8 cellular contexts compared by ENCODE assay signal in the genomic region with DNA sequence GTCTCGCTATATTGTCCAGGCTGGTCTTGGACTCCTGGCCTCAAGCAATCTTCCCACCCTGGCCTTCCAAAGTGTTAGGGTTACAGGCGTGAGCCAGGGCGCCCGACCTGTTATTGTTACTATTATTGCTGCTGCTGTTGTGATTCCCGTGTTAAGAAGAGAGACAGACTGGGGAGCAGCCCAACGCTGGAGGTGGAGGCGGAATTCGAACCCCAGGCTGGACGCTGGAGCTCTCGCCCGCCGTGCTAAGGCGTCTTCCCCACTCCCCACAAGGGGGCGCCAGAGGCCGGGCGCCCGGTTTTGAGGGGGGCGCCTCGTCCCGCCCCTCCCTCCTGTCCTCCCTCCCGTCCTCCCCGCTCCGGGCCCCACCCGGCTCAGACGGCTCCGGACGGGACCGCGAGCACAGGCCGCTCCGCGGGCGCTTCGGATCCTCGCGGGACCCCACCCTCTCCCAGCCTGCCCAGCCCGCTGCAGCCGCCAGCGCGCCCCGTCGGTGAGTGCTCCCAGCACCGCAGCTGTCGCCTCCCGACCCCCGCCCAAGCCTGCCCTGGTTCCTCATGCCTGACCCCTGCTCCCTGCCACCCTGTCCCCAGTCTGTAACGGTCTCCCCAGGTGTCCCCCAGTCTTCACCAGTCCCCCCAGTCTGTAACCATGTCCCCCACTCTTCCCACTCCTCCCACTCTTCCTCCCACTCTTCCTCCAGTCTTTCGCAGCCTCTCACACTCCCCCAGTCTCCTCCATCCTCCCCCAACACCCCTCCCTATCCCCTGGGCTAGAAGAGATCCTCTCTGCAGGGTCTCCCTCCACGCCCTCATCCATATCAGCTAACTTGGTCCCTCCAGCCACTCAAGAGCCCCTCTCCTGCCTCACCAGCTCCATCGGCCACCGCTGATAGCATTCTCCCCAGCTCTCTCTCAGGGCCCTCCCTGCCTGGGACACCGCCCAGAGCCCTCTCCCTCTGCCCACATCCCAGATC. TPM values are rescaled to one million over a fixed set of nuclear protein-coding genes. Genes with fewer than 3 reads are reported as not detected.
DNase-seq lines count a peak whose midpoint lies in the region; TF ChIP-seq lines count a peak whose summit lies in the region.

A gene with protein sequence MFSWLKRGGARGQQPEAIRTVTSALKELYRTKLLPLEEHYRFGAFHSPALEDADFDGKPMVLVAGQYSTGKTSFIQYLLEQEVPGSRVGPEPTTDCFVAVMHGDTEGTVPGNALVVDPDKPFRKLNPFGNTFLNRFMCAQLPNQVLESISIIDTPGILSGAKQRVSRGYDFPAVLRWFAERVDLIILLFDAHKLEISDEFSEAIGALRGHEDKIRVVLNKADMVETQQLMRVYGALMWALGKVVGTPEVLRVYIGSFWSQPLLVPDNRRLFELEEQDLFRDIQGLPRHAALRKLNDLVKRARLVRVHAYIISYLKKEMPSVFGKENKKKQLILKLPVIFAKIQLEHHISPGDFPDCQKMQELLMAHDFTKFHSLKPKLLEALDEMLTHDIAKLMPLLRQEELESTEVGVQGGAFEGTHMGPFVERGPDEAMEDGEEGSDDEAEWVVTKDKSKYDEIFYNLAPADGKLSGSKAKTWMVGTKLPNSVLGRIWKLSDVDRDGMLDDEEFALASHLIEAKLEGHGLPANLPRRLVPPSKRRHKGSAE (plus strand): TSS at position 377 of the 976 bp plus-strand sequence. CDS start 3,191 bp downstream, outside the sequence.

- peak; percentile 99 for TF ChIP-seq CTCF in NB4 (IDR thresholded peaks at IDR 0.05; ENCODE audit: low read depth, low read length)

- H3K36me3 ChIP-seq in subcutaneous abdominal adipose tissue (ENCODE audit: control insufficient read depth in 5 of 5, insufficient read depth in 5 of 5, low read length in 5 of 5) = peaks cover 0 to 20% (median 11%) of the 10 kb centered on the region in 5 donors

- H3K9ac ChIP-seq in subcutaneous abdominal adipose tissue (ENCODE audit: low read length in 5 of 5) = peak within 1 kb of the TSS; percentile 76 to 91 (median 83)

- TF ChIP-seq POLR2A in NB4 (IDR thresholded peaks at IDR 0.05; ENCODE audit: extremely low read depth, insufficient read length) = no peak

- peaks cover 11 to 51% (median 46%) of the 10 kb centered on the region in 5 donors for H3K4me1 ChIP-seq in subcutaneous abdominal adipose tissue (ENCODE audit: control insufficient read depth in 5 of 5, insufficient read depth in 5 of 5, low read length in 5 of 5)

- no peaks in the 10 kb centered on the region for H3K9me3 ChIP-seq in subcutaneous abdominal adipose tissue (ENCODE audit: control insufficient read depth in 5 of 5, low read length in 5 of 5)

- peak within 1 kb of the TSS; percentile 98 for H3K27ac ChIP-seq in subcutaneous abdominal adipose tissue (ENCODE audit: low read depth, low read length)

- H3K4me3 ChIP-seq in NB4 (ENCODE audit: low read depth, low read length) (no peak within 1 kb of the TSS), subcutaneous abdominal adipose tissue (ENCODE audit: low read depth in 1 of 5, low read length in 5 of 5) (peak within 1 kb of the TSS; percentile 89 to 98 (median 94))

- peak; percentile 77 for DNase-seq in Daoy (ENCODE audit: low read depth)
- DNase-seq in NB4 (ENCODE audit: low read depth) = peak; percentile 68
- peak; percentile 55 for DNase-seq in activated T-cell treated with anti-CD3 and anti-CD28 coated beads, Interleukin-2, amount 50 U/mL, for 1 hour
- DNase-seq in fibroblast of gingiva (ENCODE audit: low read depth) = peak; percentile 84
- DNase-seq in myocyte (ENCODE audit: low read depth) = peak; percentile 88
- no peak for DNase-seq in NCI-H524 (lab: John Stamatoyannopoulos, UW)
- DNase-seq in NCI-H1436 (lab: John Stamatoyannopoulos, UW) = no peak

- no peaks in the 10 kb centered on the region for H3K27me3 ChIP-seq in subcutaneous abdominal adipose tissue (ENCODE audit: control insufficient read depth in 5 of 5, insufficient read depth in 4 of 5, low read length in 5 of 5)

RNA-seq across cellular contexts. Expression of the gene that starts here (rescaled TPM):
- total RNA-seq in Daoy (2014; rRNA removed; shearing (Covaris generic)) = 7.4 and 9.7 TPM in 2 replicates
- total RNA-seq in myocyte = 97.9 and 124 TPM in 2 replicates
- 275 TPM for polyA plus RNA-seq in myocyte (2012)

Comparison
In these comparisons a context has a peak if more than half of its experiments do, and no peak if none do; other contexts are left out.
1. DNase-seq: peak in Daoy (single experiment), NB4 (single experiment), activated T-cell treated with anti-CD3 and anti-CD28 coated beads, Interleukin-2, amount 50 U/mL, for 1 hour (single experiment), fibroblast of gingiva (single experiment) and myocyte (single experiment); none in NCI-H524 (0 of 2) and NCI-H1436 (single experiment).